ENCODE assay signal across 26 cellular contexts in genomic region chr16:67675999-67676398, GRCh38.
"Had no signal": no experiment of that assay in that cellular context is flagged by ENCODE, and none has a peak within 500 bp of the region (broad histone marks: within the 10 kb centered on the region; RNA-seq: fewer than 3 reads in every experiment).

No MANE protein-coding gene starts in this region.

- H3K36me3 Mint-ChIP-seq: naive thymus-derived CD8-positive, alpha-beta T cell; T-cell had no signal

- ATAC-seq: activated CD8-positive, alpha-beta T cell treated with anti-CD3 and anti-CD28 coated beads, Interleukin-2, amount 10 ng/mL, durations not matched to agents 7 days and 5 days; heart right ventricle; left lobe of liver; naive thymus-derived CD8-positive, alpha-beta T cell; stimulated activated effector memory CD8-positive, alpha-beta T cell treated with anti-CD3 and anti-CD28 coated beads, Interleukin-12 subunit alpha, Interleukin-12 subunit beta, amount 100 ng/mL, for 72 hours; stimulated activated naive CD8-positive, alpha-beta T cell treated with anti-CD3 and anti-CD28 coated beads, Interleukin-15, amount 100 ng/mL, for 72 hours; T-cell had no signal

- H3K27ac Mint-ChIP-seq: activated CD8-positive, alpha-beta T cell treated with anti-CD3 and anti-CD28 coated beads, Interleukin-2, amount 10 ng/mL, durations not matched to agents 7 days and 5 days; activated T-helper 1 cell treated with anti-CD3 and anti-CD28 coated beads, Interleukin-12 subunit alpha, Interleukin-12 subunit beta, Interleukin-2, Interleukin-4 antibody, amounts not matched to agents 30 ng/mL and 10 ng/mL and 1 ng/mL, durations not matched to agents 14 hours and 24 hours and 36 hours; mesothelial cell of epicardium; progenitor cell of endocrine pancreas; stimulated activated effector memory CD8-positive, alpha-beta T cell treated with anti-CD3 and anti-CD28 coated beads, Interleukin-12 subunit alpha, Interleukin-12 subunit beta, amount 100 ng/mL, for 72 hours; T-helper 2 cell treated with Interferon-gamma antibody and Interleukin-4, amounts not matched to agents 5 μg/mL and 100 μg/mL, for 36 hours had no signal

- H3K9me3 ChIP-seq: heart right ventricle, suprapubic skin, tibial nerve, vagina had no signal

- H3K4me3 Mint-ChIP-seq: activated CD8-positive, alpha-beta T cell treated with anti-CD3 and anti-CD28 coated beads, Interleukin-2, amount 10 ng/mL, durations not matched to agents 7 days and 5 days; activated T-helper 1 cell treated with anti-CD3 and anti-CD28 coated beads, Interleukin-12 subunit alpha, Interleukin-12 subunit beta, Interleukin-2, Interleukin-4 antibody, amounts not matched to agents 30 ng/mL and 10 ng/mL and 1 ng/mL, durations not matched to agents 14 hours and 24 hours and 36 hours; brain; mesothelial cell of epicardium; naive thymus-derived CD8-positive, alpha-beta T cell; stimulated activated effector memory CD8-positive, alpha-beta T cell treated with anti-CD3 and anti-CD28 coated beads, Interleukin-12 subunit alpha, Interleukin-12 subunit beta, amount 100 ng/mL, for 72 hours; stimulated activated naive CD8-positive, alpha-beta T cell treated with anti-CD3 and anti-CD28 coated beads, Interleukin-15, amount 100 ng/mL, for 72 hours; T-cell; T-helper 2 cell treated with Interferon-gamma antibody and Interleukin-4, amounts not matched to agents 5 μg/mL and 100 μg/mL, for 36 hours had no signal

- H3K27me3 Mint-ChIP-seq: brain; naive thymus-derived CD8-positive, alpha-beta T cell; progenitor cell of endocrine pancreas; stimulated activated naive CD8-positive, alpha-beta T cell treated with anti-CD3 and anti-CD28 coated beads, Interleukin-15, amount 100 ng/mL, for 72 hours; T-cell had no signal

- H3K27me3 ChIP-seq: heart right ventricle, suprapubic skin, tibial nerve, vagina had no signal

- H3K9me3 Mint-ChIP-seq: activated T-helper 1 cell treated with anti-CD3 and anti-CD28 coated beads, Interleukin-12 subunit alpha, Interleukin-12 subunit beta, Interleukin-2, Interleukin-4 antibody, amounts not matched to agents 30 ng/mL and 10 ng/mL and 1 ng/mL, durations not matched to agents 14 hours and 24 hours and 36 hours; brain; mesothelial cell of epicardium; naive thymus-derived CD8-positive, alpha-beta T cell; stimulated activated effector memory CD8-positive, alpha-beta T cell treated with anti-CD3 and anti-CD28 coated beads, Interleukin-12 subunit alpha, Interleukin-12 subunit beta, amount 100 ng/mL, for 72 hours; stimulated activated naive CD8-positive, alpha-beta T cell treated with anti-CD3 and anti-CD28 coated beads, Interleukin-15, amount 100 ng/mL, for 72 hours; T-cell; T-helper 2 cell treated with Interferon-gamma antibody and Interleukin-4, amounts not matched to agents 5 μg/mL and 100 μg/mL, for 36 hours had no signal

- H3K27ac ChIP-seq: suprapubic skin, WERI-Rb-1 had no signal

- H3K4me3 ChIP-seq: heart right ventricle, suprapubic skin, tibial nerve, vagina had no signal

- DNase-seq: activated CD4-positive, alpha-beta T cell treated with anti-CD3 and anti-CD28 coated beads for 1 hour; activated CD4-positive, alpha-beta T cell treated with anti-CD3 and anti-CD28 coated beads, Interleukin-2, amount 50 U/mL, for 1 hour; activated CD8-positive, alpha-beta T cell treated with anti-CD3 and anti-CD28 coated beads, Interleukin-2, amount 10 ng/mL, durations not matched to agents 7 days and 5 days; activated gamma-delta T cell; activated naive CD4-positive, alpha-beta T cell treated with anti-CD3 and anti-CD28 coated beads, Interleukin-2, amount 50 U/mL, for 16 hours; anterior cingulate cortex; central memory CD4-positive, alpha-beta T cell; effector memory CD4-positive, alpha-beta T cell; heart right ventricle; mammary epithelial cell; retina; stimulated activated CD4-positive, alpha-beta T cell treated with anti-CD3 and anti-CD28 coated beads, Interleukin-12 subunit alpha, Interleukin-12 subunit beta, amount 100 ng/mL, for 4 hours; stimulated activated naive CD8-positive, alpha-beta T cell treated with anti-CD3 and anti-CD28 coated beads, Interleukin-15, amount 100 ng/mL, for 72 hours; T-cell; WERI-Rb-1 had no signal
